8 cellular contexts compared by ENCODE assay signal in the genomic region with DNA sequence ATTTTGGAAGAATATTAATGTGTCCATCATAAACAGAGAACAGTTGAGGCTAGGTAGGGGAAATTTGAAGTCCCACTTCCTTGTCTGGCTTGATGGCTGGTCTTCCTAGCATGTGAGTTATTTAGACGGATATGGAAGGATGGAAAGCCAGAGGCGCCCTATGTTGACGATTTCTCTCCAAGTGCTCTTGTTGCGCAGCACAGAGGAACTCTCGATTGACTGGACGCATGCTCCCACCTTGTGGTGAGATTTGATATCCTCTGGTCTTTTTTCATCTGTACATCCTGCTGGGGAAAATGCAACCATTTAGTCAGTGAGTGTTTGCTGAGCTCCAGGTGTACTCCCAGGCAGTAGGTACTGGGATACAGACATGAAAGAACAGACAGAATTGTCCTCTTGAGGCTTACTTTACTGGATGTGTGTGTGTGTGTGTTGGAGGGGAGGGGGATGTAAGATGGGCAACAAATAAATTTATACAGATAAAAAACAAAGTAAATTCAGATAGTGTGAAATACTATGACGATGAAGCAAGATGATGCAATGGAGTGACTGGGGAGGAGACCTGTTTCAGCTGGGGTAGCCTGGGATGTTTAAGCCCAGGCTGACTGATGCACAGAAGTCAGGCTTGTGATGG.
DNase-seq lines count a peak whose midpoint lies in the region; ATAC-seq and TF ChIP-seq lines count a peak whose summit lies in the region.

No MANE protein-coding gene starts in this region.

- no CpG with 5 or more reads among the region's 7 CpGs for WGBS in H9 (ENCODE audit: extremely low coverage, insufficient read length, low lambda C conversion rate)

- no peak overlapping the region for H3K4me2 ChIP-seq in H9 (ENCODE audit: insufficient read depth, insufficient read length, low read length)

- H3K79me2 ChIP-seq in H9 (ENCODE audit: insufficient read depth, low read length) = no peaks in the 10 kb centered on the region

- no peak overlapping the region for H3K27ac ChIP-seq in H9 (ENCODE audit: insufficient read length, low read depth, low read length)
- H3K27ac ChIP-seq in WERI-Rb-1 = no peak overlapping the region

- no peak overlapping the region for H3K9ac ChIP-seq in H9 (ENCODE audit: extremely low read depth, insufficient read length, low read length)

- TF ChIP-seq CTCF in H9 (conservative IDR thresholded peaks at IDR 0.05) = peak; percentile 77
- peak; percentile 63 for TF ChIP-seq CTCF in WERI-Rb-1 (IDR thresholded peaks at IDR 0.05; ENCODE audit: low read depth, low read length)
- peak; percentile 34 for TF ChIP-seq CTCF in nephron progenitor cell (IDR thresholded peaks at IDR 0.05)

- no peaks in the 10 kb centered on the region for H3K23me2 ChIP-seq in H9 (ENCODE audit: insufficient read length, low read depth, low read length, poor library complexity, severe bottlenecking)

- no peak overlapping the region for H2AK5ac ChIP-seq in H9 (ENCODE audit: insufficient read length, low read length)

- no peak overlapping the region for H4K91ac ChIP-seq in H9 (ENCODE audit: insufficient read length, low read depth, low read length)

- no peak overlapping the region for H2BK15ac ChIP-seq in H9 (ENCODE audit: low read depth, low read length)

- H2BK120ac ChIP-seq in H9 (ENCODE audit: low read depth, low read length, poor library complexity, severe bottlenecking) = no peak overlapping the region

- no peak overlapping the region for H3K18ac ChIP-seq in H9 (ENCODE audit: insufficient read length, low read depth, low read length)

- H4K5ac ChIP-seq in H9 (ENCODE audit: insufficient read length, low read depth, low read length) = no peak overlapping the region

- in situ Hi-C loops in Caki2 (cut with HindIII; ENCODE audit: low pct_unique_long_range_greater_than_20kb, low sequenced_read_pairs) = no loop called here

- no peak overlapping the region for H2BK5ac ChIP-seq in H9 (ENCODE audit: insufficient read length, low read length)

- no peak overlapping the region for H3K23ac ChIP-seq in H9 (ENCODE audit: insufficient read length, low read depth, low read length)

- DNase-seq in Caki2 (ENCODE audit: low read depth) (peak; percentile 58), H9 (peak; percentile 52), NCI-H2171 (lab: John Stamatoyannopoulos, UW) (peak; percentile 60), WERI-Rb-1 (peak; percentile 81), fibroblast of gingiva (ENCODE audit: low read depth) (peak; percentile 84), nephron progenitor cell (peak; percentile 52), activated gamma-delta T cell treated with Interleukin-2 at 50 U/mL for 16 hours (no peak)

- no peak overlapping the region for H3K4me3 ChIP-seq in WERI-Rb-1 (ENCODE audit: low read depth, low read length)

- no peak overlapping the region for H3K4me3 Mint-ChIP-seq in H9
- no peak overlapping the region for H3K4me3 Mint-ChIP-seq in nephron progenitor cell

- H3K27me3 ChIP-seq in H9 (ENCODE audit: insufficient read depth, low read length) = no peaks in the 10 kb centered on the region
- H3K27me3 ChIP-seq in WERI-Rb-1 (ENCODE audit: insufficient read depth, low read depth, severe bottlenecking) = no peaks in the 10 kb centered on the region

- no peak overlapping the region for H4K8ac ChIP-seq in H9 (replicated peaks; ENCODE audit: insufficient read length, low read depth, low read length)

- no peaks in the 10 kb centered on the region for H3K36me3 ChIP-seq in WERI-Rb-1

- H3K79me1 ChIP-seq in H9 (ENCODE audit: insufficient read depth, low read depth, low read length, poor library complexity, severe bottlenecking) = no peaks in the 10 kb centered on the region

- H3T11ph ChIP-seq in H9 (ENCODE audit: low read length) = no peak overlapping the region

- no peak overlapping the region for H2BK20ac ChIP-seq in H9 (ENCODE audit: low read depth, low read length, poor library complexity, severe bottlenecking)

- H3K9me3 Mint-ChIP-seq in H9 = peaks cover 0 to 57% of the 10 kb centered on the region in 2 experiments; a peak in 2 of 5 replicates
- peaks cover 72% of the 10 kb centered on the region for H3K9me3 Mint-ChIP-seq in nephron progenitor cell

- no peak for ATAC-seq in HG02970 (IDR thresholded peaks at IDR 0.05; ENCODE audit: low FRiP score, unreplicated experiment)

- H3K36me3 Mint-ChIP-seq in H9 (ENCODE audit: insufficient read depth in 1 of 3, low read depth in 3 of 3) (no peaks in the 10 kb centered on the region), nephron progenitor cell (ENCODE audit: low read depth) (no peaks in the 10 kb centered on the region)

- H3K14ac ChIP-seq in H9 (ENCODE audit: insufficient read depth, low read length) = no peak overlapping the region

- no peaks in the 10 kb centered on the region for H3K9me3 ChIP-seq in H9 (ENCODE audit: control insufficient read depth, low read depth, low read length)
- H3K9me3 ChIP-seq in WERI-Rb-1 (ENCODE audit: severe bottlenecking) = no peaks in the 10 kb centered on the region

- no peaks in the 10 kb centered on the region for H4K20me1 ChIP-seq in H9 (ENCODE audit: control insufficient read depth, insufficient read depth, insufficient read length)

- H3K4ac ChIP-seq in H9 (ENCODE audit: low read depth, low read length) = no peak overlapping the region

- H3K27me3 Mint-ChIP-seq in H9 (ENCODE audit: low read depth) = peaks cover 31% of the 10 kb centered on the region
- peaks cover 8% of the 10 kb centered on the region for H3K27me3 Mint-ChIP-seq in nephron progenitor cell (ENCODE audit: low read depth, poor library complexity)

- no peak overlapping the region for H2AFZ ChIP-seq in H9 (ENCODE audit: low read length)

- no peak overlapping the region for H2BK12ac ChIP-seq in H9 (ENCODE audit: insufficient read length, low read depth, low read length)

- no peaks in the 10 kb centered on the region for H3K4me1 ChIP-seq in H9 (ENCODE audit: insufficient read depth, low read length)

- no peak overlapping the region for H3K27ac Mint-ChIP-seq in H9
- no peak overlapping the region for H3K27ac Mint-ChIP-seq in nephron progenitor cell

- H3K4me1 Mint-ChIP-seq in H9 (no peaks in the 10 kb centered on the region), nephron progenitor cell (peaks cover 6% of the 10 kb centered on the region)

- no peak overlapping the region for H3K56ac ChIP-seq in H9 (ENCODE audit: insufficient read length, low read depth, low read length)
